In genomic region chr6:106556368-106556960, GRCh38 we compare ENCODE assay signal across 8 cellular contexts.
DNase-seq lines count a peak whose midpoint lies in the region; ATAC-seq and TF ChIP-seq lines count a peak whose summit lies in the region.

No MANE protein-coding gene starts in this region.

- peaks cover 11% of the 10 kb centered on the region for H3K4me1 Mint-ChIP-seq in T-helper 1 cell treated with Interleukin-12 subunit alpha and Interleukin-12 subunit beta and Interleukin-4 antibody, amounts not matched to agents 30 μg/mL and 1 μg/mL, for 36 hours (ENCODE audit: low read depth)

- H3K4me1 ChIP-seq in suprapubic skin: peaks cover 11% of the 10 kb centered on the region

- H3K27me3 ChIP-seq in kidney epithelial cell (ENCODE audit: control insufficient read depth, insufficient read depth, low read length) (no peaks in the 10 kb centered on the region), suprapubic skin (no peaks in the 10 kb centered on the region)

- H3K36me3 Mint-ChIP-seq in T-helper 1 cell treated with Interleukin-12 subunit alpha and Interleukin-12 subunit beta and Interleukin-4 antibody, amounts not matched to agents 30 μg/mL and 1 μg/mL, for 36 hours (ENCODE audit: low read depth): peaks cover 44% of the 10 kb centered on the region

- no peaks in the 10 kb centered on the region for H3K9me3 Mint-ChIP-seq in T-helper 1 cell treated with Interleukin-12 subunit alpha and Interleukin-12 subunit beta and Interleukin-4 antibody, amounts not matched to agents 30 μg/mL and 1 μg/mL, for 36 hours

- ATAC-seq in GM19351 (IDR thresholded peaks at IDR 0.05; ENCODE audit: unreplicated experiment): no peak

- TF ChIP-seq POLR2A in suprapubic skin (IDR thresholded peaks at IDR 0.05): no peak

- H3K9me3 ChIP-seq in suprapubic skin: no peaks in the 10 kb centered on the region

- no peaks in the 10 kb centered on the region for H3K36me3 ChIP-seq in kidney epithelial cell (ENCODE audit: control insufficient read depth, insufficient read depth, low read length)
- H3K36me3 ChIP-seq in suprapubic skin: peaks cover 21% of the 10 kb centered on the region

- TF ChIP-seq CTCF in kidney epithelial cell (IDR thresholded peaks at IDR 0.05; ENCODE audit: insufficient read depth, low read length, poor library complexity, severe bottlenecking): peak; percentile 32
- no peak for TF ChIP-seq CTCF in suprapubic skin (IDR thresholded peaks at IDR 0.05)

- peak; percentile 21 for DNase-seq in AG20443 (ENCODE audit: low spot score)
- peak; percentile 56 for DNase-seq in HCEC 1CT
- DNase-seq in kidney epithelial cell (ENCODE audit: low read depth): no peak
- DNase-seq in NCI-H1048 (lab: John Stamatoyannopoulos, UW): no peak
- DNase-seq in suprapubic skin (ENCODE audit: low spot score in 2 of 2): no peak
- no peak for DNase-seq in stimulated activated CD4-positive, alpha-beta T cell treated with anti-CD3 and anti-CD28 coated beads, Interleukin-2, amount 100 ng/mL, for 48 hours

- 59% methylated on average over 3 of the region's 3 CpGs for WGBS in suprapubic skin

- no peak overlapping the region for H3K27ac ChIP-seq in suprapubic skin

- H3K4me3 ChIP-seq in kidney epithelial cell (ENCODE audit: low read depth, low read length): no peak overlapping the region
- no peak overlapping the region for H3K4me3 ChIP-seq in suprapubic skin

- no peak overlapping the region for H3K4me3 Mint-ChIP-seq in T-helper 1 cell treated with Interleukin-12 subunit alpha and Interleukin-12 subunit beta and Interleukin-4 antibody, amounts not matched to agents 30 μg/mL and 1 μg/mL, for 36 hours

- peak overlapping the region; percentile 28 for H3K27ac Mint-ChIP-seq in T-helper 1 cell treated with Interleukin-12 subunit alpha and Interleukin-12 subunit beta and Interleukin-4 antibody, amounts not matched to agents 30 μg/mL and 1 μg/mL, for 36 hours

- no peak for TF ChIP-seq EP300 in suprapubic skin (IDR thresholded peaks at IDR 0.05)

- no peaks in the 10 kb centered on the region for H3K27me3 Mint-ChIP-seq in T-helper 1 cell treated with Interleukin-12 subunit alpha and Interleukin-12 subunit beta and Interleukin-4 antibody, amounts not matched to agents 30 μg/mL and 1 μg/mL, for 36 hours (ENCODE audit: low read depth)

Comparison
In these comparisons a context has a peak if more than half of its experiments do, and no peak if none do; other contexts are left out.
1. DNase-seq: peak in AG20443 (single experiment) and HCEC 1CT (single experiment); none in kidney epithelial cell (single experiment), NCI-H1048 (single experiment), suprapubic skin (0 of 2) and stimulated activated CD4-positive, alpha-beta T cell treated with anti-CD3 and anti-CD28 coated beads, Interleukin-2, amount 100 ng/mL, for 48 hours (0 of 2).